ENCODE assay signal across 25 cellular contexts in genomic region chr2:41364842-41365241, GRCh38.
"Had no signal": no experiment of that assay in that cellular context is flagged by ENCODE, and none has a peak within 500 bp of the region (broad histone marks: within the 10 kb centered on the region; RNA-seq: fewer than 3 reads in every experiment).

No MANE protein-coding gene starts in this region.

- H3K9me3 ChIP-seq: right lobe of liver had no signal

- H3K9ac ChIP-seq: parathyroid adenoma had no signal

- H2AFZ ChIP-seq: hepatocyte, parathyroid adenoma had no signal

- H3K4me2 ChIP-seq: hepatocyte had no signal

- H3K27ac Mint-ChIP-seq: mesothelial cell of epicardium, naive B cell, nephron progenitor cell had no signal

- H3K4me1 ChIP-seq: esophagus muscularis mucosa, foreskin keratinocyte, gastroesophageal sphincter, heart left ventricle, parathyroid adenoma, right lobe of liver, tibial nerve had no signal

- H3K27me3 Mint-ChIP-seq: naive B cell, progenitor cell of endocrine pancreas had no signal

- H3K36me3 ChIP-seq: esophagus muscularis mucosa, gastroesophageal sphincter, heart left ventricle, right lobe of liver, thoracic aorta, tibial nerve had no signal

- FAIRE-seq: endothelial cell of umbilical vein, kidney, small intestine had no signal

- ATAC-seq: foreskin keratinocyte, gastroesophageal sphincter, left lobe of liver, mucosa of descending colon, right lobe of liver had no signal

- H3K4me3 Mint-ChIP-seq: mesothelial cell of epicardium, naive B cell, nephron progenitor cell had no signal

- H3K79me2 ChIP-seq: hepatocyte, parathyroid adenoma had no signal

- H3K4me3 ChIP-seq: coronary artery, esophagus muscularis mucosa, gastroesophageal sphincter, heart left ventricle, hepatocyte, mucosa of descending colon, right lobe of liver, thoracic aorta, tibial nerve had no signal

- H3K4me1 Mint-ChIP-seq: mesothelial cell of epicardium, naive B cell, nephron progenitor cell had no signal

- H3K27ac ChIP-seq: coronary artery, esophagus muscularis mucosa, foreskin keratinocyte, gastroesophageal sphincter, heart left ventricle, hepatocyte, parathyroid adenoma, right lobe of liver, thoracic aorta, tibial nerve had no signal

- H3K27me3 ChIP-seq: esophagus muscularis mucosa, foreskin keratinocyte, gastroesophageal sphincter, heart left ventricle, hepatocyte, right lobe of liver, tibial nerve had no signal

- DNase-seq: dermis blood vessel endothelial cell; effector memory CD4-positive, alpha-beta T cell; foreskin keratinocyte; heart left ventricle; kidney; mesenchymal stem cell; mucosa of descending colon; naive B cell; nephron progenitor cell; right lobe of liver; small intestine; stimulated activated CD4-positive, alpha-beta T cell treated with anti-CD3 and anti-CD28 coated beads, Interleukin-15, amount 100 ng/mL, for 24 hours; stimulated activated CD4-positive, alpha-beta T cell treated with anti-CD3 and anti-CD28 coated beads, Interleukin-2, amount 100 ng/mL, for 48 hours; stimulated activated naive CD4-positive, alpha-beta T cell treated with Interleukin-2 at 50 U/mL for 16 hours had no signal
